In genomic region chr10:130136214-130137076, GRCh38 we compare ENCODE assay signal across 8 cellular contexts. TPM values are rescaled to one million over a fixed set of nuclear protein-coding genes. Genes with fewer than 3 reads are reported as not detected.
DNase-seq lines count a peak whose midpoint lies in the region; ATAC-seq lines count a peak whose summit lies in the region.

Gene GLRX3 (plus strand): TSS chr10:130136391. CDS start chr10:130136421, 30 bp downstream.

- DNase-seq in AG20443 (ENCODE audit: low spot score) (peak; percentile 98), NCI-H510A treated with DMSO at 0.1 percent for 48 hours (lab: John Stamatoyannopoulos, UW) (peak; percentile 79), cortex of kidney (lab: John Stamatoyannopoulos, UW) (peak; percentile 15), left lobe of liver (ENCODE audit: low spot score) (peak; percentile 87)
- peak; percentile 86 for DNase-seq in activated CD4-positive, alpha-beta T cell treated with anti-CD3 and anti-CD28 coated beads, Interleukin-2, amount 50 U/mL, for 1 hour
- DNase-seq in stimulated activated CD4-positive, alpha-beta T cell treated with anti-CD3 and anti-CD28 coated beads, Interleukin-2, amount 100 ng/mL, for 4 hours (ENCODE audit: low read depth): peak; percentile 88

- ATAC-seq in GM18909 (IDR thresholded peaks at IDR 0.05; ENCODE audit: poor library complexity, unreplicated experiment) (peak; percentile 86), HG03159 (IDR thresholded peaks at IDR 0.05; ENCODE audit: unreplicated experiment) (peak; percentile 86), left lobe of liver (peak; percentile 98)

RNA-seq across cellular contexts. Expression of gene GLRX3, which starts in this region (rescaled TPM):
- 23.9 TPM for total RNA-seq in left lobe of liver

Comparison
In these comparisons a context has a peak if more than half of its experiments do, and no peak if none do; other contexts are left out.
1. Peak in every context shown above with its lines: DNase-seq and ATAC-seq.
2. DNase-seq: peak in every context shown above with its lines; median percentile 98 in AG20443; 88 in stimulated activated CD4-positive, alpha-beta T cell treated with anti-CD3 and anti-CD28 coated beads, Interleukin-2, amount 100 ng/mL, for 4 hours; 87 in left lobe of liver; 86 in activated CD4-positive, alpha-beta T cell treated with anti-CD3 and anti-CD28 coated beads, Interleukin-2, amount 50 U/mL, for 1 hour; 79 in NCI-H510A treated with DMSO at 0.1 percent for 48 hours; 15 in cortex of kidney.